In genomic region chr10:122373713-122374112, GRCh38 we compare ENCODE assay signal across 8 cellular contexts. TPM values are rescaled to one million over a fixed set of nuclear protein-coding genes. Genes with fewer than 3 reads are reported as not detected.
DNase-seq lines count a peak whose midpoint lies in the region; ATAC-seq and TF ChIP-seq lines count a peak whose summit lies in the region.

No MANE protein-coding gene starts in this region.

- TF ChIP-seq CTCF in AG04449 (IDR thresholded peaks at IDR 0.05; ENCODE audit: insufficient read depth, low read length, missing control alignments) = no peak
- no peak for TF ChIP-seq CTCF in brain microvascular endothelial cell (IDR thresholded peaks at IDR 0.05; ENCODE audit: low read depth, low read length, missing control alignments)

- peak; percentile 10 for ATAC-seq in left lobe of liver
- ATAC-seq in HG03457 (IDR thresholded peaks at IDR 0.05; ENCODE audit: unreplicated experiment) = no peak

- H3K27ac ChIP-seq in HUES64 (ENCODE audit: low read depth, low read length) (no peak overlapping the region), brain microvascular endothelial cell (no peak overlapping the region), thymus (ENCODE audit: low read depth) (peak overlapping the region; percentile 42)

- H3K9me3 ChIP-seq in HUES64 (ENCODE audit: insufficient read depth, low read depth, low read length) = no peaks in the 10 kb centered on the region
- H3K9me3 ChIP-seq in thymus (ENCODE audit: control insufficient read depth) = no peaks in the 10 kb centered on the region

- H3K4me1 ChIP-seq in HUES64 (ENCODE audit: insufficient read depth, low read length) (peaks cover 14% of the 10 kb centered on the region), thymus (ENCODE audit: control insufficient read depth, insufficient read depth, low read length) (peaks cover 7% of the 10 kb centered on the region)

- CTCF ChIA-PET in AG04449 (lab: Yijun Ruan, JAX) = interaction anchor here (1.2 to 3.0 kb wide), 6 partner anchors 11 to 192 kb away, joined by 3 to 16 read pairs (median 6); no protein-coding TSS in a partner anchor

- in situ Hi-C loops in brain microvascular endothelial cell (cut with HindIII; ENCODE audit: low pct_ligation_motif_present, low sequenced_read_pairs) = no loop called here

- H3K27me3 ChIP-seq in HUES64 (ENCODE audit: insufficient read depth, low read length) (peaks cover 15% of the 10 kb centered on the region), brain microvascular endothelial cell (replicated peaks) (no peaks in the 10 kb centered on the region), thymus (ENCODE audit: control insufficient read depth, insufficient read depth) (peaks cover 20% of the 10 kb centered on the region)

- POLR2A ChIA-PET in AG04449 (lab: Yijun Ruan, JAX) = interaction anchor here (0.6 to 1.3 kb wide), 5 partner anchors 9 to 95 kb away, joined by 3 to 5 read pairs (median 4); no protein-coding TSS in a partner anchor

- DNase-seq in AG04449 (ENCODE audit: low read depth, low spot score) (no peak), brain microvascular endothelial cell (peak; percentile 8), left lobe of liver (ENCODE audit: low spot score) (no peak), mesenteric fat pad (ENCODE audit: low spot score) (no peak)
- no peak for DNase-seq in stimulated activated CD4-positive, alpha-beta T cell treated with anti-CD3 and anti-CD28 coated beads, Interleukin-4, amount 100 ng/mL, for 4 hours

- WGBS in HUES64 = 32% methylated on average over 12 of the region's 12 CpGs
- 16% methylated on average over 12 of the region's 12 CpGs for WGBS in thymus

- no peaks in the 10 kb centered on the region for H3K36me3 ChIP-seq in HUES64 (ENCODE audit: insufficient read depth, low read length)
- no peaks in the 10 kb centered on the region for H3K36me3 ChIP-seq in brain microvascular endothelial cell (replicated peaks)
- H3K36me3 ChIP-seq in thymus (ENCODE audit: control insufficient read depth, insufficient read depth) = no peaks in the 10 kb centered on the region

- H3K4me3 ChIP-seq in AG04449 (ENCODE audit: low read depth, low read length) (peak overlapping the region; percentile 70), HUES64 (ENCODE audit: low read length) (peak overlapping the region; percentile 61), brain microvascular endothelial cell (ENCODE audit: low read depth, low read length) (peak overlapping the region; percentile 56), thymus (ENCODE audit: low read length) (peak overlapping the region; percentile 82)

- H3K9ac ChIP-seq in HUES64 (ENCODE audit: low read depth, low read length) = no peak overlapping the region

RNA-seq across cellular contexts. Expression of gene PLEKHA1, which starts 0.8 kb away (rescaled TPM):
- 18.5 TPM for polyA plus RNA-seq in HUES64 (2013, experiment 1 of 2)
- polyA plus RNA-seq in HUES64 (2013, experiment 2 of 2) = 19.3 TPM
- 21.1 TPM for total RNA-seq in left lobe of liver
- 28.2 TPM for polyA plus RNA-seq in thymus
- total RNA-seq in mesenteric fat pad = 27.9 TPM
